In the genomic region with DNA sequence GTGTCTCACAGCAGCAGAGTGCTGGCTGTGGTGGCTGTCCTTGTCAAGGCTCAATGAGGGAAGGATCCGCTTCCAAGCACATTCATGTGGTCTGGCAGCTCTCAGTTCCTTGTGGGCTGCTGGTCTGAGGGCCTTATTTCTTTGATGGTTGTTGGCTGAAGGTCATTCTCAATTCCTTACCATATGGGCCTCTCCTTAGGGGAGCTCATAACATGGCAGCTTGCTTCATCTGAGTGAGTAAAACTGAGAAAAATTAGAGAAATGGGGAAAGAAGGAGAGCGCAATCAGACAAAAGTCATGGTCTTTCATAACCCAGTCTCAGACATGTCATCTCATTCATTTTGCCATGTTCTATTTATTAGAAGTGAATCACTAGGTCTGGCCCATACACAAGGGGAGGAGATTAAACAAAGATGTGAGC, we compare ENCODE assay signal across 2 cellular contexts.
TF ChIP-seq lines count a peak whose summit lies in the region.

No MANE protein-coding gene starts in this region.

TF ChIP-seq in SK-N-SH, 30 proteins besides CTCF, POLR2A, EP300 and RAD21 (continued from another document):
- TF ChIP-seq, protein P1, sequence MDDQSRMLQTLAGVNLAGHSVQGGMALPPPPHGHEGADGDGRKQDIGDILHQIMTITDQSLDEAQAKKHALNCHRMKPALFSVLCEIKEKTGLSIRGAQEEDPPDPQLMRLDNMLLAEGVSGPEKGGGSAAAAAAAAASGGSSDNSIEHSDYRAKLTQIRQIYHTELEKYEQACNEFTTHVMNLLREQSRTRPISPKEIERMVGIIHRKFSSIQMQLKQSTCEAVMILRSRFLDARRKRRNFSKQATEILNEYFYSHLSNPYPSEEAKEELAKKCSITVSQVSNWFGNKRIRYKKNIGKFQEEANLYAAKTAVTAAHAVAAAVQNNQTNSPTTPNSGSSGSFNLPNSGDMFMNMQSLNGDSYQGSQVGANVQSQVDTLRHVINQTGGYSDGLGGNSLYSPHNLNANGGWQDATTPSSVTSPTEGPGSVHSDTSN (IDR thresholded peaks at IDR 0.05), result no peak
- TF ChIP-seq EZH2phosphoT487 (IDR thresholded peaks at IDR 0.05; ENCODE audit: borderline replicate concordance, low read depth) (no peak), JUND (IDR thresholded peaks at IDR 0.05) (no peak), MEF2A (IDR thresholded peaks at IDR 0.05; ENCODE audit: borderline replicate concordance, low read depth) (no peak), FOSL2 (IDR thresholded peaks at IDR 0.05; ENCODE audit: borderline replicate concordance, low read depth) (no peak), RFX5 (IDR thresholded peaks at IDR 0.05; ENCODE audit: low read length) (no peak), NRF1 (IDR thresholded peaks at IDR 0.05; ENCODE audit: low read depth, low read length) (no peak), POLR2AphosphoS5 (IDR thresholded peaks at IDR 0.05; ENCODE audit: low read depth, low read length) (no peak), TCF12 (IDR thresholded peaks at IDR 0.05) (no peak), RXRA (IDR thresholded peaks at IDR 0.05; ENCODE audit: borderline replicate concordance, low read depth) (no peak)
- TF ChIP-seq, protein P2, sequence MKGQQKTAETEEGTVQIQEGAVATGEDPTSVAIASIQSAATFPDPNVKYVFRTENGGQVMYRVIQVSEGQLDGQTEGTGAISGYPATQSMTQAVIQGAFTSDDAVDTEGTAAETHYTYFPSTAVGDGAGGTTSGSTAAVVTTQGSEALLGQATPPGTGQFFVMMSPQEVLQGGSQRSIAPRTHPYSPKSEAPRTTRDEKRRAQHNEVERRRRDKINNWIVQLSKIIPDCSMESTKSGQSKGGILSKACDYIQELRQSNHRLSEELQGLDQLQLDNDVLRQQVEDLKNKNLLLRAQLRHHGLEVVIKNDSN (IDR thresholded peaks at IDR 0.05; ENCODE audit: borderline replicate concordance, low read depth), result no peak
- TF ChIP-seq, protein P3, sequence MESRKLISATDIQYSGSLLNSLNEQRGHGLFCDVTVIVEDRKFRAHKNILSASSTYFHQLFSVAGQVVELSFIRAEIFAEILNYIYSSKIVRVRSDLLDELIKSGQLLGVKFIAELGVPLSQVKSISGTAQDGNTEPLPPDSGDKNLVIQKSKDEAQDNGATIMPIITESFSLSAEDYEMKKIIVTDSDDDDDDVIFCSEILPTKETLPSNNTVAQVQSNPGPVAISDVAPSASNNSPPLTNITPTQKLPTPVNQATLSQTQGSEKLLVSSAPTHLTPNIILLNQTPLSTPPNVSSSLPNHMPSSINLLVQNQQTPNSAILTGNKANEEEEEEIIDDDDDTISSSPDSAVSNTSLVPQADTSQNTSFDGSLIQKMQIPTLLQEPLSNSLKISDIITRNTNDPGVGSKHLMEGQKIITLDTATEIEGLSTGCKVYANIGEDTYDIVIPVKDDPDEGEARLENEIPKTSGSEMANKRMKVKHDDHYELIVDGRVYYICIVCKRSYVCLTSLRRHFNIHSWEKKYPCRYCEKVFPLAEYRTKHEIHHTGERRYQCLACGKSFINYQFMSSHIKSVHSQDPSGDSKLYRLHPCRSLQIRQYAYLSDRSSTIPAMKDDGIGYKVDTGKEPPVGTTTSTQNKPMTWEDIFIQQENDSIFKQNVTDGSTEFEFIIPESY (IDR thresholded peaks at IDR 0.05; ENCODE audit: borderline replicate concordance, low read depth), result no peak

TF ChIP-seq in SK-N-SH treated with all-trans-retinoic acid at 6 μM for 48 hours, 23 proteins besides CTCF, POLR2A, EP300 and RAD21 (continued from another document):
- TF ChIP-seq, protein P4, sequence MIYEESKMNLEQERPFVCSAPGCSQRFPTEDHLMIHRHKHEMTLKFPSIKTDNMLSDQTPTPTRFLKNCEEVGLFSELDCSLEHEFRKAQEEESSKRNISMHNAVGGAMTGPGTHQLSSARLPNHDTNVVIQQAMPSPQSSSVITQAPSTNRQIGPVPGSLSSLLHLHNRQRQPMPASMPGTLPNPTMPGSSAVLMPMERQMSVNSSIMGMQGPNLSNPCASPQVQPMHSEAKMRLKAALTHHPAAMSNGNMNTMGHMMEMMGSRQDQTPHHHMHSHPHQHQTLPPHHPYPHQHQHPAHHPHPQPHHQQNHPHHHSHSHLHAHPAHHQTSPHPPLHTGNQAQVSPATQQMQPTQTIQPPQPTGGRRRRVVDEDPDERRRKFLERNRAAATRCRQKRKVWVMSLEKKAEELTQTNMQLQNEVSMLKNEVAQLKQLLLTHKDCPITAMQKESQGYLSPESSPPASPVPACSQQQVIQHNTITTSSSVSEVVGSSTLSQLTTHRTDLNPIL (CRISPR knock-in tag; IDR thresholded peaks at IDR 0.05; ENCODE audit: low read depth), result no peak
- no peak for TF ChIP-seq ZFP3 (CRISPR knock-in tag; IDR thresholded peaks at IDR 0.05)
- no peak for TF ChIP-seq CSDC2 (CRISPR knock-in tag; IDR thresholded peaks at IDR 0.05)
- TF ChIP-seq ARNTL (CRISPR knock-in tag; IDR thresholded peaks at IDR 0.05; ENCODE audit: borderline replicate concordance, low read depth), result no peak
- TF ChIP-seq, protein P5, sequence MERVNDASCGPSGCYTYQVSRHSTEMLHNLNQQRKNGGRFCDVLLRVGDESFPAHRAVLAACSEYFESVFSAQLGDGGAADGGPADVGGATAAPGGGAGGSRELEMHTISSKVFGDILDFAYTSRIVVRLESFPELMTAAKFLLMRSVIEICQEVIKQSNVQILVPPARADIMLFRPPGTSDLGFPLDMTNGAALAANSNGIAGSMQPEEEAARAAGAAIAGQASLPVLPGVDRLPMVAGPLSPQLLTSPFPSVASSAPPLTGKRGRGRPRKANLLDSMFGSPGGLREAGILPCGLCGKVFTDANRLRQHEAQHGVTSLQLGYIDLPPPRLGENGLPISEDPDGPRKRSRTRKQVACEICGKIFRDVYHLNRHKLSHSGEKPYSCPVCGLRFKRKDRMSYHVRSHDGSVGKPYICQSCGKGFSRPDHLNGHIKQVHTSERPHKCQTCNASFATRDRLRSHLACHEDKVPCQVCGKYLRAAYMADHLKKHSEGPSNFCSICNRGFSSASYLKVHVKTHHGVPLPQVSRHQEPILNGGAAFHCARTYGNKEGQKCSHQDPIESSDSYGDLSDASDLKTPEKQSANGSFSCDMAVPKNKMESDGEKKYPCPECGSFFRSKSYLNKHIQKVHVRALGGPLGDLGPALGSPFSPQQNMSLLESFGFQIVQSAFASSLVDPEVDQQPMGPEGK (CRISPR knock-in tag; IDR thresholded peaks at IDR 0.05; ENCODE audit: borderline replicate concordance), result no peak
- TF ChIP-seq ZNF565 (CRISPR knock-in tag; conservative IDR thresholded peaks at IDR 0.05; ENCODE audit: low read depth), result no peak
- TF ChIP-seq, protein P6, sequence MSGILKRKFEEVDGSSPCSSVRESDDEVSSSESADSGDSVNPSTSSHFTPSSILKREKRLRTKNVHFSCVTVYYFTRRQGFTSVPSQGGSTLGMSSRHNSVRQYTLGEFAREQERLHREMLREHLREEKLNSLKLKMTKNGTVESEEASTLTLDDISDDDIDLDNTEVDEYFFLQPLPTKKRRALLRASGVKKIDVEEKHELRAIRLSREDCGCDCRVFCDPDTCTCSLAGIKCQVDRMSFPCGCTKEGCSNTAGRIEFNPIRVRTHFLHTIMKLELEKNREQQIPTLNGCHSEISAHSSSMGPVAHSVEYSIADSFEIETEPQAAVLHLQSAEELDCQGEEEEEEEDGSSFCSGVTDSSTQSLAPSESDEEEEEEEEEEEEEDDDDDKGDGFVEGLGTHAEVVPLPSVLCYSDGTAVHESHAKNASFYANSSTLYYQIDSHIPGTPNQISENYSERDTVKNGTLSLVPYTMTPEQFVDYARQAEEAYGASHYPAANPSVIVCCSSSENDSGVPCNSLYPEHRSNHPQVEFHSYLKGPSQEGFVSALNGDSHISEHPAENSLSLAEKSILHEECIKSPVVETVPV (CRISPR knock-in tag; IDR thresholded peaks at IDR 0.05), result no peak
- TF ChIP-seq, protein P7, sequence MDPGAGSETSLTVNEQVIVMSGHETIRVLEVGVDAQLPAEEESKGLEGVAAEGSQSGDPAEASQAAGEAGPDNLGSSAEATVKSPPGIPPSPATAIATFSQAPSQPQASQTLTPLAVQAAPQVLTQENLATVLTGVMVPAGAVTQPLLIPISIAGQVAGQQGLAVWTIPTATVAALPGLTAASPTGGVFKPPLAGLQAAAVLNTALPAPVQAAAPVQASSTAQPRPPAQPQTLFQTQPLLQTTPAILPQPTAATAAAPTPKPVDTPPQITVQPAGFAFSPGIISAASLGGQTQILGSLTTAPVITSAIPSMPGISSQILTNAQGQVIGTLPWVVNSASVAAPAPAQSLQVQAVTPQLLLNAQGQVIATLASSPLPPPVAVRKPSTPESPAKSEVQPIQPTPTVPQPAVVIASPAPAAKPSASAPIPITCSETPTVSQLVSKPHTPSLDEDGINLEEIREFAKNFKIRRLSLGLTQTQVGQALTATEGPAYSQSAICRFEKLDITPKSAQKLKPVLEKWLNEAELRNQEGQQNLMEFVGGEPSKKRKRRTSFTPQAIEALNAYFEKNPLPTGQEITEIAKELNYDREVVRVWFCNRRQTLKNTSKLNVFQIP (CRISPR knock-in tag; IDR thresholded peaks at IDR 0.05; ENCODE audit: borderline replicate concordance, low read depth), result no peak
- no peak for TF ChIP-seq TOX (CRISPR knock-in tag; IDR thresholded peaks at IDR 0.05; ENCODE audit: borderline replicate concordance)
